In genomic region chr2:150732064-150732463, GRCh38 we compare ENCODE assay signal across 10 cellular contexts.
A peak's percentile ranks its signal among the peaks of the same experiment; 100 is the strongest.
DNase-seq lines count a peak whose midpoint lies in the region; FAIRE-seq and TF ChIP-seq lines count a peak whose summit lies in the region.
"Had no signal": no experiment of that assay in that cellular context is flagged by ENCODE, and none has a peak within 500 bp of the region (broad histone marks: within the 10 kb centered on the region; RNA-seq: fewer than 3 reads in every experiment).

No MANE protein-coding gene starts in this region.

- no peak for TF ChIP-seq CTCF in AG09319 (IDR thresholded peaks at IDR 0.05; ENCODE audit: low read depth, low read length)
- no peak for TF ChIP-seq CTCF in HFFc6 (IDR thresholded peaks at IDR 0.05)
- TF ChIP-seq CTCF in foreskin fibroblast (IDR thresholded peaks at IDR 0.05; ENCODE audit: low read depth, low read length): no peak

- peak; percentile 10 for DNase-seq in AG09319 (ENCODE audit: extremely low read depth, low read depth)
- DNase-seq in HFFc6: peak; percentile 59
- DNase-seq in RCC 7860 (ENCODE audit: low spot score): peak; percentile 44
- peak; percentile 70 to 80 for DNase-seq in foreskin fibroblast
- no peak for DNase-seq in OCI-M1 (lab: John Stamatoyannopoulos, UW)
- DNase-seq in SW 1271 (lab: John Stamatoyannopoulos, UW): no peak
- no peak for DNase-seq in DMS79 (lab: John Stamatoyannopoulos, UW)
- DNase-seq in activated CD4-positive, alpha-beta T cell treated with anti-CD3 and anti-CD28 coated beads, Interleukin-2, amount 50 U/mL, for 1 hour: no peak
- DNase-seq: activated CD8-positive, alpha-beta T cell treated with anti-CD3 and anti-CD28 coated beads, Interleukin-2, amount 10 ng/mL, durations not matched to agents 7 days and 5 days; CD4-positive, alpha-beta memory T cell had no signal

- H3K27me3 Mint-ChIP-seq in HFFc6 (ENCODE audit: insufficient read depth): no peaks in the 10 kb centered on the region
- H3K27me3 Mint-ChIP-seq: CD4-positive, alpha-beta memory T cell had no signal

- H3K4me3 ChIP-seq in foreskin fibroblast (ENCODE audit: low read depth in 1 of 2, low read length in 2 of 2): no peak overlapping the region

- H3K4me3 Mint-ChIP-seq in HFFc6: no peak overlapping the region
- H3K4me3 Mint-ChIP-seq: activated CD8-positive, alpha-beta T cell treated with anti-CD3 and anti-CD28 coated beads, Interleukin-2, amount 10 ng/mL, durations not matched to agents 7 days and 5 days; CD4-positive, alpha-beta memory T cell had no signal

- no peak overlapping the region for H3K27ac Mint-ChIP-seq in HFFc6
- H3K27ac Mint-ChIP-seq: activated CD8-positive, alpha-beta T cell treated with anti-CD3 and anti-CD28 coated beads, Interleukin-2, amount 10 ng/mL, durations not matched to agents 7 days and 5 days; CD4-positive, alpha-beta memory T cell had no signal

- H3K4me1 Mint-ChIP-seq in HFFc6 (ENCODE audit: low read depth): peaks cover 28% of the 10 kb centered on the region
- H3K4me1 Mint-ChIP-seq: CD4-positive, alpha-beta memory T cell had no signal

- no peaks in the 10 kb centered on the region for H3K36me3 Mint-ChIP-seq in HFFc6 (ENCODE audit: low read depth)
- H3K36me3 Mint-ChIP-seq: CD4-positive, alpha-beta memory T cell had no signal

- no peaks in the 10 kb centered on the region for H3K9me3 Mint-ChIP-seq in HFFc6

- FAIRE-seq in RCC 7860 (lab: Jason Lieb, UNC): peak; percentile 68

Comparison
In these comparisons a context has a peak if more than half of its experiments do, and no peak if none do; other contexts are left out.
1. DNase-seq: peak in AG09319 (single experiment), HFFc6 (single experiment), RCC 7860 (single experiment) and foreskin fibroblast (2 of 2); none in OCI-M1 (single experiment), SW 1271 (0 of 2), DMS79 (single experiment) and activated CD4-positive, alpha-beta T cell treated with anti-CD3 and anti-CD28 coated beads, Interleukin-2, amount 50 U/mL, for 1 hour (single experiment).